Comparison of ENCODE assay signal across 8 cellular contexts in the genomic region with DNA sequence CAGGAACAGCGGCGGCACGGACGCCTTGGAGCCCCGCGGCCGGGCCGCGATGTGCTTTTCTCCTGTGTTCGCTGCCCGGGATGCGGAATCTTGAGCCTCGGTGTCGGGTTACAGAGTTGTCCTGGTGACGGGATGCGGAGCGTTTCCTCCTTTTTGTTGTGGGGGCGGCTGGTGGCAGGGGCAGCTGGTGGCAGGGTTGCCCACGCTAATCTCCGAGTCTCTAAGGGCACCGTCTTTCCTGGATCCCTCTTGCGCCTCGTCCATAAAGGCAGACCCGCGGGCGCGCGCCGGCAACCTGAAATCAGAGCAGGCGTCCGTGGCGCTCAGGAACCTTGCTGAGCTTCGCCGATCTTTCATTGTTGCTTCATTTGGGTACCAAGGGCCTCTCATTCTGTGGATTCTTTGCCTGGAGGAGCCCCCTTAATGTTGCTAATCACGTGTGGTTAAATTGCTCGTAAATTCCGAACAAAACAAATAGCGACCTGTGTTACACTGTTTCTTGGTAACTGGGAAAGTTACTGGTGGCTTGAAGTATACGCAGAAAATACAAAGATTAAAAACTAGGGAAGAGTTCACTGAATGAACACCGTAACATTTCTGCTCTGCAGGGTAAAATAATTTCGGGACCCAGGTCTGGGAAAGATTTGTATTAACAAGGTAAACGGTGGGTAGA. TPM values are rescaled to one million over a fixed set of nuclear protein-coding genes. Genes with fewer than 3 reads are reported as not detected.
DNase-seq lines count a peak whose midpoint lies in the region; ATAC-seq and TF ChIP-seq lines count a peak whose summit lies in the region.

No MANE protein-coding gene starts in this region.

- peak; percentile 7 to 14 for ATAC-seq in activated CD4-positive, CD25-positive, alpha-beta regulatory T cell treated with anti-CD3 and anti-CD28 coated beads, Interleukin-2, amount 50 U/mL, for 24 hours
- ATAC-seq in activated naive CD8-positive, alpha-beta T cell treated with anti-CD3 and anti-CD28 coated beads, Interleukin-2, amount 10 ng/mL, durations not matched to agents 7 days and 5 days (ENCODE audit: low read depth), result no peak
- ATAC-seq in Right ventricle myocardium inferior, result peak; percentile 49

- peaks cover 55% of the 10 kb centered on the region for H3K27me3 Mint-ChIP-seq in activated naive CD8-positive, alpha-beta T cell treated with anti-CD3 and anti-CD28 coated beads, Interleukin-2, amount 10 ng/mL, durations not matched to agents 7 days and 5 days
- H3K27me3 Mint-ChIP-seq in osteocyte (ENCODE audit: unreplicated experiment), result no peaks in the 10 kb centered on the region

- DNase-seq in activated CD4-positive, CD25-positive, alpha-beta regulatory T cell treated with anti-CD3 and anti-CD28 coated beads, Interleukin-2, amount 50 U/mL, for 72 hours, result no peak
- DNase-seq in HuH-7 (ENCODE audit: low spot score) (peak; percentile 41), RPMI7951 (ENCODE audit: low read depth) (peak; percentile 84), Right ventricle myocardium inferior (ENCODE audit: missing footprints) (peak; percentile 82), osteocyte (ENCODE audit: extremely low spot score, unreplicated experiment) (peak; percentile 87), cortex of kidney (lab: John Stamatoyannopoulos, UW) (no peak)
- peak; percentile 49 for DNase-seq in activated naive CD8-positive, alpha-beta T cell treated with anti-CD3 and anti-CD28 coated beads, Interleukin-2, amount 10 ng/mL, durations not matched to agents 7 days and 5 days

- intact Hi-C loops in Right ventricle myocardium inferior (cut with DNase I), result loop anchor here (5.0 kb wide), 1 partner anchor 196 kb away; no protein-coding TSS in a partner anchor

- no peaks in the 10 kb centered on the region for H3K36me3 Mint-ChIP-seq in activated naive CD8-positive, alpha-beta T cell treated with anti-CD3 and anti-CD28 coated beads, Interleukin-2, amount 10 ng/mL, durations not matched to agents 7 days and 5 days
- peaks cover 19% of the 10 kb centered on the region for H3K36me3 Mint-ChIP-seq in osteocyte (ENCODE audit: unreplicated experiment)

- no peak for TF ChIP-seq CTCF in osteocyte (IDR thresholded peaks at IDR 0.05)

- H3K4me3 Mint-ChIP-seq in activated naive CD8-positive, alpha-beta T cell treated with anti-CD3 and anti-CD28 coated beads, Interleukin-2, amount 10 ng/mL, durations not matched to agents 7 days and 5 days, result peak overlapping the region; percentile 81
- peak overlapping the region; percentile 93 for H3K4me3 Mint-ChIP-seq in osteocyte (ENCODE audit: unreplicated experiment)

- H3K4me1 Mint-ChIP-seq in activated naive CD8-positive, alpha-beta T cell treated with anti-CD3 and anti-CD28 coated beads, Interleukin-2, amount 10 ng/mL, durations not matched to agents 7 days and 5 days, result peaks cover 13% of the 10 kb centered on the region
- H3K4me1 Mint-ChIP-seq in osteocyte (ENCODE audit: unreplicated experiment), result peaks cover 60% of the 10 kb centered on the region

- POLR2A ChIA-PET in activated naive CD8-positive, alpha-beta T cell treated with anti-CD3 and anti-CD28 coated beads, Interleukin-2, amount 10 ng/mL, durations not matched to agents 7 days and 5 days (lab: Charles Lee), result no interaction called here

- no peaks in the 10 kb centered on the region for H3K9me3 Mint-ChIP-seq in activated naive CD8-positive, alpha-beta T cell treated with anti-CD3 and anti-CD28 coated beads, Interleukin-2, amount 10 ng/mL, durations not matched to agents 7 days and 5 days
- H3K9me3 Mint-ChIP-seq in osteocyte (ENCODE audit: unreplicated experiment), result peaks cover 8% of the 10 kb centered on the region

- no peak overlapping the region for H3K27ac Mint-ChIP-seq in activated naive CD8-positive, alpha-beta T cell treated with anti-CD3 and anti-CD28 coated beads, Interleukin-2, amount 10 ng/mL, durations not matched to agents 7 days and 5 days
- peak overlapping the region; percentile 99 for H3K27ac Mint-ChIP-seq in osteocyte (ENCODE audit: unreplicated experiment)

RNA-seq across cellular contexts. Expression of gene PFN2, which starts 0.8 kb away (rescaled TPM):
- total RNA-seq in RPMI7951 (2014; rRNA removed; shearing (Covaris generic)), result 281 and 309 TPM in 2 replicates
- 1 to 10 TPM; 4.3 to 5.4 TPM for total RNA-seq in activated naive CD8-positive, alpha-beta T cell treated with anti-CD3 and anti-CD28 coated beads, Interleukin-2, amount 10 ng/mL, durations not matched to agents 7 days and 5 days
- total RNA-seq in Right ventricle myocardium inferior, result 71.2 TPM
- total RNA-seq in osteocyte, result 429 and 447 TPM in 2 replicates

Comparison
In these comparisons a context has a peak if more than half of its experiments do, and no peak if none do; other contexts are left out.
1. DNase-seq: peak in HuH-7 (single experiment), RPMI7951 (single experiment), activated naive CD8-positive, alpha-beta T cell treated with anti-CD3 and anti-CD28 coated beads, Interleukin-2, amount 10 ng/mL, durations not matched to agents 7 days and 5 days (single experiment), Right ventricle myocardium inferior (single experiment) and osteocyte (single experiment); none in activated CD4-positive, CD25-positive, alpha-beta regulatory T cell treated with anti-CD3 and anti-CD28 coated beads, Interleukin-2, amount 50 U/mL, for 72 hours (single experiment) and cortex of kidney (single experiment).
2. RNA of gene PFN2, which starts 0.8 kb away (total RNA-seq): 429 to 447 TPM in osteocyte, 281 to 309 TPM in RPMI7951 and 71.2 TPM in Right ventricle myocardium inferior (single experiment); 4.3 to 5.4 TPM in activated naive CD8-positive, alpha-beta T cell treated with anti-CD3 and anti-CD28 coated beads, Interleukin-2, amount 10 ng/mL, durations not matched to agents 7 days and 5 days; every median in the first group is over 10 times any median in the second.